ENCODE assay signal across 1 cellular context in genomic region chr18:3604626-3605408, GRCh38.
TF ChIP-seq lines count a peak whose summit lies in the region.

No MANE protein-coding gene starts in this region.

TF ChIP-seq in HepG2, 621 proteins besides CTCF, POLR2A, EP300 and RAD21 (continued from another document and continues in another):
- TF ChIP-seq ZNF142 (CRISPR knock-in tag; IDR thresholded peaks at IDR 0.05) (no peak), ZBTB42 (CRISPR knock-in tag; IDR thresholded peaks at IDR 0.05) (no peak), SKI (IDR thresholded peaks at IDR 0.05; ENCODE audit: partially characterized antibody) (peak; percentile 21), SP5 (CRISPR knock-in tag; IDR thresholded peaks at IDR 0.05; ENCODE audit: borderline replicate concordance, low read depth) (no peak), MTERF4 (CRISPR knock-in tag; IDR thresholded peaks at IDR 0.05) (no peak), HBP1 (CRISPR knock-in tag; IDR thresholded peaks at IDR 0.05; ENCODE audit: low read depth) (no peak), EHMT2 (IDR thresholded peaks at IDR 0.05; ENCODE audit: borderline replicate concordance, low read depth, low read length) (no peak), BCLAF1 (IDR thresholded peaks at IDR 0.05) (no peak), ZNF788 (CRISPR knock-in tag; IDR thresholded peaks at IDR 0.05; ENCODE audit: borderline replicate concordance) (no peak), UBTF (CRISPR knock-in tag; IDR thresholded peaks at IDR 0.05) (no peak), ZNF512 (CRISPR knock-in tag; IDR thresholded peaks at IDR 0.05) (no peak), TERF1 (CRISPR knock-in tag; IDR thresholded peaks at IDR 0.05) (no peak), HES4 (CRISPR knock-in tag; IDR thresholded peaks at IDR 0.05; ENCODE audit: borderline replicate concordance) (no peak), DMAP1 (CRISPR knock-in tag; IDR thresholded peaks at IDR 0.05) (0 out of 2 replicates have a peak, but pooled peaks have one; percentile 35), RXRB (CRISPR knock-in tag; IDR thresholded peaks at IDR 0.05; ENCODE audit: borderline replicate concordance) (peak; percentile 68), TBX2 (CRISPR knock-in tag; IDR thresholded peaks at IDR 0.05; ENCODE audit: borderline replicate concordance) (peak; percentile 43; the same call in 1 of the 2 replicates), ZNF251 (CRISPR knock-in tag; IDR thresholded peaks at IDR 0.05) (no peak), GLI4 (CRISPR knock-in tag; IDR thresholded peaks at IDR 0.05; ENCODE audit: borderline replicate concordance) (no peak), ERF (CRISPR knock-in tag; IDR thresholded peaks at IDR 0.05) (no peak), PAWR (CRISPR knock-in tag; IDR thresholded peaks at IDR 0.05; ENCODE audit: borderline replicate concordance) (no peak), ARNT2 (CRISPR knock-in tag; IDR thresholded peaks at IDR 0.05; ENCODE audit: low read depth) (no peak), TEAD2 (CRISPR knock-in tag; IDR thresholded peaks at IDR 0.05) (no peak), WIZ (CRISPR knock-in tag; IDR thresholded peaks at IDR 0.05) (no peak), REL (CRISPR knock-in tag; conservative IDR thresholded peaks at IDR 0.05) (no peak), NFYC (CRISPR knock-in tag; IDR thresholded peaks at IDR 0.05) (no peak), MATR3 (CRISPR knock-in tag; IDR thresholded peaks at IDR 0.05) (no peak), CSRNP2 (CRISPR knock-in tag; conservative IDR thresholded peaks at IDR 0.05; ENCODE audit: low read depth) (no peak), FOXK1 (CRISPR knock-in tag; IDR thresholded peaks at IDR 0.05; ENCODE audit: borderline replicate concordance, low read depth) (peak; percentile 59; the same call in 1 of the 2 replicates), ZNF207 (IDR thresholded peaks at IDR 0.05; ENCODE audit: borderline replicate concordance) (no peak)
